ENCODE assay signal across 22 cellular contexts in genomic region chr2:105909215-105909614, GRCh38.
"Had no signal": no experiment of that assay in that cellular context is flagged by ENCODE, and none has a peak within 500 bp of the region (broad histone marks: within the 10 kb centered on the region; RNA-seq: fewer than 3 reads in every experiment).

No MANE protein-coding gene starts in this region.

- H3K27me3 Mint-ChIP-seq: activated CD8-positive, alpha-beta memory T cell treated with anti-CD3 and anti-CD28 coated beads, Interleukin-2, amount 10 ng/mL, durations not matched to agents 7 days and 5 days; naive thymus-derived CD4-positive, alpha-beta T cell; progenitor cell of endocrine pancreas; stimulated activated naive CD8-positive, alpha-beta T cell treated with anti-CD3 and anti-CD28 coated beads, Interleukin-15, Interleukin-2, amounts not matched to agents 100 ng/mL and 50 ng/mL, for 24 hours had no signal

- ATAC-seq: activated CD8-positive, alpha-beta memory T cell treated with anti-CD3 and anti-CD28 coated beads, Interleukin-2, amount 10 ng/mL, durations not matched to agents 7 days and 5 days; gastroesophageal sphincter; lower lobe of right lung; naive thymus-derived CD4-positive, alpha-beta T cell had no signal

- H3K4me3 Mint-ChIP-seq: activated CD8-positive, alpha-beta memory T cell treated with anti-CD3 and anti-CD28 coated beads, Interleukin-2, amount 10 ng/mL, durations not matched to agents 7 days and 5 days; stimulated activated naive CD8-positive, alpha-beta T cell treated with anti-CD3 and anti-CD28 coated beads, Interleukin-15, Interleukin-2, amounts not matched to agents 100 ng/mL and 50 ng/mL, for 24 hours; T-helper 2 cell treated with Interferon-gamma antibody and Interleukin-4, amounts not matched to agents 5 μg/mL and 100 μg/mL, for 36 hours had no signal

- DNase-seq: activated CD4-positive, alpha-beta T cell treated with anti-CD3 and anti-CD28 coated beads, Interleukin-2, amount 50 U/mL, for 48 hours; activated CD4-positive, CD25-positive, alpha-beta regulatory T cell treated with anti-CD3 and anti-CD28 coated beads, Interleukin-2, amount 50 U/mL, for 72 hours; activated CD8-positive, alpha-beta memory T cell treated with anti-CD3 and anti-CD28 coated beads, Interleukin-2, amount 10 ng/mL, durations not matched to agents 7 days and 5 days; activated naive CD4-positive, alpha-beta T cell; adrenal gland; central memory CD4-positive, alpha-beta T cell; cortex of kidney; effector memory CD4-positive, alpha-beta T cell; hypothalamus; kidney glomerular epithelial cell; lower lobe of right lung; naive thymus-derived CD4-positive, alpha-beta T cell; nucleus accumbens; sigmoid colon; stimulated activated CD4-positive, alpha-beta T cell treated with anti-CD3 and anti-CD28 coated beads, Interleukin-12 subunit alpha, Interleukin-12 subunit beta, amount 100 ng/mL, for 4 hours; SW 1271 had no signal

- H3K4me3 ChIP-seq: adrenal gland, gastroesophageal sphincter, lower lobe of right lung, sigmoid colon, upper lobe of left lung had no signal

- H3K27me3 ChIP-seq: adrenal gland, gastroesophageal sphincter, sigmoid colon, upper lobe of left lung had no signal

- H3K27ac ChIP-seq: adrenal gland, epithelial cell of prostate, lower lobe of right lung had no signal

- H3K9me3 ChIP-seq: adrenal gland, lower lobe of right lung, upper lobe of left lung had no signal

- H3K36me3 ChIP-seq: adrenal gland, gastroesophageal sphincter, lower lobe of right lung, sigmoid colon, upper lobe of left lung had no signal

- H3K4me1 ChIP-seq: adrenal gland, upper lobe of left lung had no signal

- H3K27ac Mint-ChIP-seq: activated CD8-positive, alpha-beta memory T cell treated with anti-CD3 and anti-CD28 coated beads, Interleukin-2, amount 10 ng/mL, durations not matched to agents 7 days and 5 days; progenitor cell of endocrine pancreas; stimulated activated naive CD8-positive, alpha-beta T cell treated with anti-CD3 and anti-CD28 coated beads, Interleukin-15, Interleukin-2, amounts not matched to agents 100 ng/mL and 50 ng/mL, for 24 hours; T-helper 2 cell treated with Interferon-gamma antibody and Interleukin-4, amounts not matched to agents 5 μg/mL and 100 μg/mL, for 36 hours had no signal
